Comparison of ENCODE assay signal across 1 cellular context in genomic region chr5:177403826-177404640, GRCh38.
TF ChIP-seq lines count a peak whose summit lies in the region.

No MANE protein-coding gene starts in this region.

TF ChIP-seq in HEK293, 187 proteins besides CTCF, POLR2A, EP300 and RAD21 (continued from another document):
- 0 out of 2 replicates have a peak, but pooled peaks have one; percentile 43 for TF ChIP-seq ZNF148 (tag by site-specific recombination; IDR thresholded peaks at IDR 0.05; ENCODE audit: borderline replicate concordance)
- TF ChIP-seq ZBTB6 (tag by site-specific recombination; IDR thresholded peaks at IDR 0.05), result peak; percentile 67; the same call in 1 of the 2 replicates
- TF ChIP-seq OVOL3 (tag by site-specific recombination; IDR thresholded peaks at IDR 0.05), result no peak
- no peak for TF ChIP-seq ZNF433 (tag by site-specific recombination; IDR thresholded peaks at IDR 0.05; ENCODE audit: low read depth)
- TF ChIP-seq ZNF521 (tag by site-specific recombination; IDR thresholded peaks at IDR 0.05), result no peak
- TF ChIP-seq ZNF140 (tag by site-specific recombination; IDR thresholded peaks at IDR 0.05), result no peak
- no peak for TF ChIP-seq ZNF404 (tag by site-specific recombination; IDR thresholded peaks at IDR 0.05)
- peak; percentile 81; the same call in 1 of the 2 replicates for TF ChIP-seq ZNF549 (tag by site-specific recombination; IDR thresholded peaks at IDR 0.05)
- TF ChIP-seq ZNF571 (tag by site-specific recombination; IDR thresholded peaks at IDR 0.05), result peak; percentile 86; the same call in 1 of the 2 replicates
- peak; percentile 68 for TF ChIP-seq ZNF692 (tag by site-specific recombination; IDR thresholded peaks at IDR 0.05)
- TF ChIP-seq ZNF776 (tag by site-specific recombination; IDR thresholded peaks at IDR 0.05; ENCODE audit: borderline replicate concordance), result peak; percentile 96
- peak; percentile 69; the same call in 1 of the 2 replicates for TF ChIP-seq PRDM10 (tag by site-specific recombination; IDR thresholded peaks at IDR 0.05)
- TF ChIP-seq YY1 (tag by site-specific recombination; IDR thresholded peaks at IDR 0.05), result peak; percentile 64
- no peak for TF ChIP-seq ZSCAN4 (tag by site-specific recombination; IDR thresholded peaks at IDR 0.05)
- peak; percentile 97 for TF ChIP-seq ZNF184 (tag by site-specific recombination; IDR thresholded peaks at IDR 0.05)
- TF ChIP-seq ZNF621 (tag by site-specific recombination; IDR thresholded peaks at IDR 0.05), result 0 out of 2 replicates have a peak, but pooled peaks have one; percentile 79
- TF ChIP-seq WT1 (tag by site-specific recombination; IDR thresholded peaks at IDR 0.05), result no peak; the same call in 1 of the 2 replicates
- TF ChIP-seq ZSCAN16 (tag by site-specific recombination; IDR thresholded peaks at IDR 0.05), result no peak
- TF ChIP-seq ZNF175 (tag by site-specific recombination; IDR thresholded peaks at IDR 0.05), result no peak
- TF ChIP-seq GLIS1 (tag by site-specific recombination; IDR thresholded peaks at IDR 0.05), result peak; percentile 84
- TF ChIP-seq ZNF112 (tag by site-specific recombination; IDR thresholded peaks at IDR 0.05), result peak; percentile 91
- TF ChIP-seq ZNF791 (tag by site-specific recombination; IDR thresholded peaks at IDR 0.05), result no peak
- no peak for TF ChIP-seq ZNF19 (tag by site-specific recombination; IDR thresholded peaks at IDR 0.05; ENCODE audit: low read depth)
- TF ChIP-seq REPIN1 (tag by site-specific recombination; IDR thresholded peaks at IDR 0.05; ENCODE audit: low read depth), result no peak
- peak; percentile 14; the same call in 1 of the 2 replicates for TF ChIP-seq ZNF391 (tag by site-specific recombination; IDR thresholded peaks at IDR 0.05; ENCODE audit: borderline replicate concordance, low read depth)
- no peak; the same call in 1 of the 2 replicates for TF ChIP-seq YY2 (tag by site-specific recombination; IDR thresholded peaks at IDR 0.05)
- no peak for TF ChIP-seq ZNF707 (tag by site-specific recombination; IDR thresholded peaks at IDR 0.05)
- no peak for TF ChIP-seq ZNF416 (tag by site-specific recombination; IDR thresholded peaks at IDR 0.05)
- TF ChIP-seq ZNF513 (tag by site-specific recombination; IDR thresholded peaks at IDR 0.05), result peak; percentile 29; the same call in 1 of the 2 replicates
- peak; percentile 12; the same call in 1 of the 2 replicates for TF ChIP-seq PRDM1 (tag by site-specific recombination; IDR thresholded peaks at IDR 0.05)
- TF ChIP-seq ZBTB10 (tag by site-specific recombination; IDR thresholded peaks at IDR 0.05), result peak; percentile 93
- TF ChIP-seq ZNF792 (tag by site-specific recombination; IDR thresholded peaks at IDR 0.05), result no peak
- peak; percentile 86 for TF ChIP-seq ZSCAN30 (tag by site-specific recombination; IDR thresholded peaks at IDR 0.05)
- peak; percentile 59; the same call in 1 of the 2 replicates for TF ChIP-seq ZNF248 (tag by site-specific recombination; IDR thresholded peaks at IDR 0.05)
- TF ChIP-seq KLF7 (tag by site-specific recombination; IDR thresholded peaks at IDR 0.05; ENCODE audit: borderline replicate concordance), result peak; percentile 27; the same call in 1 of the 2 replicates
- no peak for TF ChIP-seq ZNF747 (tag by site-specific recombination; IDR thresholded peaks at IDR 0.05)
- no peak; the same call in none of the 2 replicates for TF ChIP-seq SP2 (tag by site-specific recombination; IDR thresholded peaks at IDR 0.05)
- peak; percentile 93 for TF ChIP-seq ZNF624 (tag by site-specific recombination; IDR thresholded peaks at IDR 0.05)
- no peak for TF ChIP-seq ZNF202 (tag by site-specific recombination; IDR thresholded peaks at IDR 0.05; ENCODE audit: borderline replicate concordance)
- TF ChIP-seq ZNF704 (tag by site-specific recombination; IDR thresholded peaks at IDR 0.05), result no peak
- peak; percentile 66; the same call in 1 of the 2 replicates for TF ChIP-seq ZNF501 (tag by site-specific recombination; IDR thresholded peaks at IDR 0.05)
- TF ChIP-seq ZNF580 (tag by site-specific recombination; IDR thresholded peaks at IDR 0.05), result 0 out of 2 replicates have a peak, but pooled peaks have one; percentile 40
- TF ChIP-seq ZNF239 (tag by site-specific recombination; IDR thresholded peaks at IDR 0.05), result no peak
- no peak for TF ChIP-seq MEIS1 (CRISPR knock-in tag; IDR thresholded peaks at IDR 0.05; ENCODE audit: borderline replicate concordance)
- peak; percentile 47 for TF ChIP-seq ZBTB20 (tag by site-specific recombination; IDR thresholded peaks at IDR 0.05)
TF ChIP-seq in HEK293: peak in this region for 88.
